In the genomic region with DNA sequence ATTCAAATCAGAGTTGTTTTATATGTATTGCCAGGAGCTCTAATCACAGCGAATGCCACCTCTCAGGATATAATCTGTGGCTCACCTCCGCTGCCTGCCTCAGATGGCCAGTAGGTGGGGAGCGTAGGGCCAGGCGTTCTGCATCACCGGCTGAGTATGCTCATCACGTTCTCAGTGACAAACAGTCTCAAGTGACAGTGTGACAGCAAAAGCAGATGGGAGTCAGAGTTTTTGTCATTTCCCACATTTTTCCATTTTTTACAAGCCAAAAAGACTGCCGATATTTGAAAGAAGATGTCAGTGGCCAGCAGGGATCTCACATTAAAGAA, we compare ENCODE assay signal across 10 cellular contexts.
DNase-seq lines count a peak whose midpoint lies in the region; ATAC-seq and TF ChIP-seq lines count a peak whose summit lies in the region.
"Had no signal": no experiment of that assay in that cellular context is flagged by ENCODE, and none has a peak within 500 bp of the region (broad histone marks: within the 10 kb centered on the region; RNA-seq: fewer than 3 reads in every experiment).

No MANE protein-coding gene starts in this region.

- no peak overlapping the region for H3K4ac ChIP-seq in mesendoderm (ENCODE audit: low read depth, low read length)

- ATAC-seq in HG03342 (IDR thresholded peaks at IDR 0.05; ENCODE audit: unreplicated experiment) (no peak), GM21367 (IDR thresholded peaks at IDR 0.05; ENCODE audit: unreplicated experiment) (no peak), HG02759 (IDR thresholded peaks at IDR 0.05; ENCODE audit: unreplicated experiment) (no peak)

- DNase-seq in DMS53 (lab: John Stamatoyannopoulos, UW) (peak; percentile 71), LNCaP clone FGC (ENCODE audit: low read depth) (no peak), cerebellum (ENCODE audit: low spot score) (peak; percentile 9), mesendoderm (peak; percentile 54)
- no peak for DNase-seq in NK-92 treated with Interleukin-12 subunit alpha and Interleukin-12 subunit beta, amount 100 ng/mL, for 24 hours (lab: John Stamatoyannopoulos, UW)
- DNase-seq: activated CD4-positive, alpha-beta T cell treated with anti-CD3 and anti-CD28 coated beads for 48 hours; CD4-positive, alpha-beta memory T cell had no signal

- no peak overlapping the region for H3K27ac ChIP-seq in mesendoderm (ENCODE audit: low read depth, low read length)

- H4K5ac ChIP-seq in mesendoderm (ENCODE audit: low read length), result no peak overlapping the region

- H3K4me2 ChIP-seq in mesendoderm (ENCODE audit: low read length), result no peak overlapping the region

- H3K27me3 ChIP-seq in mesendoderm (ENCODE audit: insufficient read depth, low read length, poor library complexity), result no peaks in the 10 kb centered on the region

- no peak overlapping the region for H3K56ac ChIP-seq in mesendoderm (ENCODE audit: low read length)

- H3K9ac ChIP-seq in mesendoderm (ENCODE audit: low read length), result no peak overlapping the region

- H3K79me1 ChIP-seq in mesendoderm (ENCODE audit: low read length), result no peaks in the 10 kb centered on the region

- TF ChIP-seq CTCF in LNCaP clone FGC (IDR thresholded peaks at IDR 0.05; ENCODE audit: control insufficient read depth, extremely low read depth, insufficient read depth), result peak; percentile 26

- no peaks in the 10 kb centered on the region for H3K79me2 ChIP-seq in mesendoderm (ENCODE audit: control insufficient read depth, insufficient read depth, low read length)

- H2BK5ac ChIP-seq in mesendoderm (ENCODE audit: low read length), result no peak overlapping the region

- H3K4me1 ChIP-seq in mesendoderm (ENCODE audit: control insufficient read depth, low read depth, low read length), result no peaks in the 10 kb centered on the region

- H2AK5ac ChIP-seq in mesendoderm (ENCODE audit: low read length), result no peak overlapping the region

- no peak overlapping the region for H2BK120ac ChIP-seq in mesendoderm (ENCODE audit: low read depth, low read length)

- no peak overlapping the region for H3K18ac ChIP-seq in mesendoderm (ENCODE audit: low read length)

- no peak overlapping the region for H2BK15ac ChIP-seq in mesendoderm (replicated peaks; ENCODE audit: low read depth)

- H3K4me3 ChIP-seq in LNCaP clone FGC (ENCODE audit: low read depth, low read length) (no peak overlapping the region), mesendoderm (ENCODE audit: low read length) (no peak overlapping the region)

- no peak overlapping the region for H4K8ac ChIP-seq in mesendoderm (ENCODE audit: low read depth, low read length)

- no CpG with 5 or more reads among the region's 7 CpGs for WGBS in mesendoderm (ENCODE audit: extremely low coverage, insufficient coverage, low lambda C conversion rate)

- H3K23ac ChIP-seq in mesendoderm (ENCODE audit: low read length), result no peak overlapping the region

- H3K36me3 ChIP-seq in mesendoderm (ENCODE audit: control insufficient read depth, insufficient read depth, low read length), result no peaks in the 10 kb centered on the region

Comparison
In these comparisons a context has a peak if more than half of its experiments do, and no peak if none do; other contexts are left out.
1. DNase-seq: peak in DMS53 (single experiment), cerebellum (single experiment) and mesendoderm (single experiment); none in LNCaP clone FGC (single experiment) and NK-92 treated with Interleukin-12 subunit alpha and Interleukin-12 subunit beta, amount 100 ng/mL, for 24 hours (single experiment).